8 cellular contexts compared by ENCODE assay signal in genomic region chr4:11787-12445, GRCh38. TPM values are rescaled to one million over a fixed set of nuclear protein-coding genes. Genes with fewer than 3 reads are reported as not detected.
A peak's percentile ranks its signal among the peaks of the same experiment; 100 is the strongest.
DNase-seq lines count a peak whose midpoint lies in the region; ATAC-seq, FAIRE-seq and TF ChIP-seq lines count a peak whose summit lies in the region.
"Not testable (repeated sequence)": the region's sequence is repeated elsewhere in the genome, so short reads cannot be mapped to it uniquely, and the experiment has no call there.

No MANE protein-coding gene starts in this region.

- FAIRE-seq in A549 (lab: Jason Lieb, UNC) = not testable (repeated sequence)

- not testable (repeated sequence) for H3K4me3 ChIP-seq in A549; GM23338; ascending aorta; heart left ventricle; osteoblast (ENCODE audit: insufficient read depth, low read length)

- not testable (repeated sequence) for H4K20me1 ChIP-seq in GM23338 (replicated peaks; ENCODE audit: insufficient read depth); osteoblast (ENCODE audit: insufficient read depth, low read length)

- not testable (repeated sequence) for H3F3A ChIP-seq in GM23338 (replicated peaks; ENCODE audit: low read depth)

- not testable (repeated sequence) for TF ChIP-seq RAD21 in A549 (conservative IDR thresholded peaks at IDR 0.05 in 1 of 2, IDR thresholded peaks at IDR 0.05 in 1 of 2)

- not testable (repeated sequence) for H3K4me1 Mint-ChIP-seq in GM23338

- H3K4me2 ChIP-seq in A549; GM23338; osteoblast (ENCODE audit: insufficient read depth, low read length): not testable (repeated sequence)

- intact Hi-C loops in ascending aorta (cut with DNase I); heart left ventricle (cut with DNase I): not testable (repeated sequence)

- H2AFZ ChIP-seq in GM23338; osteoblast (ENCODE audit: low read length): not testable (repeated sequence)

- not testable (repeated sequence) for H3K36me3 Mint-ChIP-seq in GM23338 (ENCODE audit: low read depth)

- not testable (repeated sequence) for TF ChIP-seq POLR2A in A549 (IDR thresholded peaks at IDR 0.05; ENCODE audit: low read length); GM18505 (IDR thresholded peaks at IDR 0.05; ENCODE audit: borderline replicate concordance, extremely low read depth, insufficient read depth, insufficient read length); heart left ventricle (IDR thresholded peaks at IDR 0.05)

- H3K27ac Mint-ChIP-seq in GM23338 = not testable (repeated sequence)

- not testable (repeated sequence) for H3K27me3 ChIP-seq in GM23338 (ENCODE audit: insufficient read depth); ascending aorta; heart left ventricle; osteoblast (ENCODE audit: insufficient read depth, low read length)

- not testable (repeated sequence) for H3K79me2 ChIP-seq in GM23338 (replicated peaks; ENCODE audit: insufficient read depth); osteoblast (ENCODE audit: insufficient read depth, low read length)

- H3K27me3 Mint-ChIP-seq in GM23338 (ENCODE audit: insufficient read depth, low read depth, poor library complexity) = not testable (repeated sequence)

- POLR2A ChIA-PET in A549 (lab: Yijun Ruan, JAX) = not testable (repeated sequence)

- not testable (repeated sequence) for TF ChIP-seq EP300 in A549 (IDR thresholded peaks at IDR 0.05)

- CTCF ChIA-PET in A549 (lab: Yijun Ruan, JAX) = not testable (repeated sequence)

- not testable (repeated sequence) for TF ChIP-seq CTCF in A549 (IDR thresholded peaks at IDR 0.05)
- peak; percentile 32 to 48 for TF ChIP-seq CTCF in GM23338 (conservative IDR thresholded peaks at IDR 0.05; ENCODE audit: low read depth in 2 of 2)
- TF ChIP-seq CTCF in ascending aorta (IDR thresholded peaks at IDR 0.05) = peak in 2 of 3 experiments; percentile 13 to 26
- TF ChIP-seq CTCF in heart left ventricle (IDR thresholded peaks at IDR 0.05) = peak in 7 of 12 donors; percentile 7 to 25 (median 15)
- TF ChIP-seq CTCF in osteoblast (IDR thresholded peaks at IDR 0.05; ENCODE audit: extremely low read depth, low read depth, low read length) = peak; percentile 14

- H3K9me3 Mint-ChIP-seq in GM23338 = peaks cover 18% of the 10 kb centered on the region; the same call in 2 of the 3 replicates

- H3K36me3 ChIP-seq in GM23338 (ENCODE audit: insufficient read depth); ascending aorta; heart left ventricle; osteoblast (ENCODE audit: insufficient read depth, low read length): not testable (repeated sequence)

- H3K4me1 ChIP-seq in A549; GM23338 (ENCODE audit: insufficient read depth); ascending aorta; heart left ventricle; osteoblast (ENCODE audit: insufficient read depth, low read length): not testable (repeated sequence)

- peak in 1 of 2 experiments; percentile 83 for DNase-seq in A549 (ENCODE audit: low read depth in 1 of 2, low spot score in 1 of 2)
- DNase-seq in GM23338 (ENCODE audit: low spot score) = peak; percentile 60
- DNase-seq in ascending aorta (ENCODE audit: low spot score in 2 of 2) = peak in 1 of 2 donors; percentile 65
- peak in 3 of 5 donors; percentile 16 to 40 (median 27) for DNase-seq in heart left ventricle
- not testable (repeated sequence) for DNase-seq in osteoblast (ENCODE audit: insufficient read length, low spot score, missing footprints)

- WGBS in A549 (ENCODE audit: missing lambda C conversion rate) = 50% methylated on average over 11 of the region's 24 CpGs
- WGBS in heart left ventricle, 4 donors = 69 to 77% (median 71%) methylated on average over 5 to 19 of the region's 24 CpGs

- not testable (repeated sequence) for H3K4me3 Mint-ChIP-seq in GM23338

- not testable (repeated sequence) for H3K9me3 ChIP-seq in A549; ascending aorta; heart left ventricle; osteoblast (ENCODE audit: low read depth, low read length)

- H3K27ac ChIP-seq in A549; GM23338 (ENCODE audit: low read depth); ascending aorta; heart left ventricle; osteoblast (ENCODE audit: low read depth, low read length): not testable (repeated sequence)

- H3K9me2 ChIP-seq in GM23338 (ENCODE audit: insufficient read depth) = not testable (repeated sequence)

- ATAC-seq in A549 (peak; percentile 82 to 92), GM18505 (IDR thresholded peaks at IDR 0.05; ENCODE audit: unreplicated experiment) (peak; percentile 88), GM23338 (peak; percentile 54), HG03558 (IDR thresholded peaks at IDR 0.05; ENCODE audit: extremely low read depth, unreplicated experiment) (peak; percentile 65), heart left ventricle (peak in 3 of 4 donors; percentile 39 to 72 (median 49))
- ATAC-seq in activated CD4-positive, CD25-positive, alpha-beta regulatory T cell treated with anti-CD3 and anti-CD28 coated beads, Interleukin-2, amount 50 U/mL, for 24 hours = peak; percentile 48 to 51

RNA-seq across cellular contexts. Expression of gene ZNF595, which starts 41.2 kb away (rescaled TPM):
- polyA plus RNA-seq in A549 (2011; rRNA removed) (36.4 and 36.8 TPM in 2 replicates), A549 (2017; fragmentation: RNase III; extraction: RNeasy Plus Mini Kit Qiagen cat#74134 plus additional on column Dnase treatment) (27.9 to 30.7 TPM (median 30.0 TPM) in 3 replicates), GM23338 (2016; fragmentation: Nextera tagmentation; extraction: Ambion mirVana) (15.6 and 23.2 TPM in 2 replicates), heart left ventricle (1 to 10 TPM; 2.7 to 2.8 TPM)
- polyA plus RNA-seq in A549 (2012; cell fraction: cytosol; rRNA removed) = 20.4 and 28.6 TPM in 2 replicates
- polyA plus RNA-seq in A549 (2012; cell fraction: nucleus; rRNA removed) = 15.9 and 23.7 TPM in 2 replicates
- 19.5 and 25.3 TPM in 2 replicates for polyA minus RNA-seq in A549 (2011; rRNA and poly(A)+ RNA removed)
- 31.7 and 32.2 TPM in 2 replicates for total RNA-seq in GM23338 (2014; rRNA removed; shearing (Covaris generic))
- total RNA-seq in ascending aorta (3.4 TPM), heart left ventricle (10 to 100 TPM in 2 of 9 donors, 1 to 10 TPM in 7; 4.8 to 12.9 (median 8.1) TPM), osteoblast (11.9 and 20.0 TPM in 2 replicates)
